ENCODE assay signal across 18 cellular contexts in genomic region chr10:124324451-124324850, GRCh38.
DNase-seq lines count a peak whose midpoint lies in the region; ATAC-seq and TF ChIP-seq lines count a peak whose summit lies in the region.
"Had no signal": no experiment of that assay in that cellular context is flagged by ENCODE, and none has a peak within 500 bp of the region (broad histone marks: within the 10 kb centered on the region; RNA-seq: fewer than 3 reads in every experiment).

No MANE protein-coding gene starts in this region.

- TF ChIP-seq CTCF in CD14-positive monocyte (IDR thresholded peaks at IDR 0.05) (no peak), endodermal cell (conservative IDR thresholded peaks at IDR 0.05) (no peak), spleen (IDR thresholded peaks at IDR 0.05 in 8 of 11, conservative IDR thresholded peaks at IDR 0.05 in 3 of 11) (no peak), BE2C (IDR thresholded peaks at IDR 0.05; ENCODE audit: low read depth, low read length) (no peak)

- peak overlapping the region in 1 of 7 donors; percentile 20 for H3K27ac Mint-ChIP-seq in CD14-positive monocyte
- no peak overlapping the region for H3K27ac Mint-ChIP-seq in endodermal cell
- H3K27ac Mint-ChIP-seq: B cell; CD8-positive, alpha-beta T cell had no signal

- WGBS in endodermal cell (ENCODE audit: insufficient coverage in 1 of 2, insufficient read length in 1 of 2), 2 experiments, result 80 to 83% methylated on average over 4 to 6 of the region's 6 CpGs
- 70 to 83% (median 82%) methylated on average over 6 of the region's 6 CpGs for WGBS in spleen, 5 donors

- H3K36me3 Mint-ChIP-seq in CD14-positive monocyte (peaks cover 0 to 6% of the 10 kb centered on the region in 2 donors), endodermal cell (ENCODE audit: low read depth) (no peaks in the 10 kb centered on the region)
- H3K36me3 Mint-ChIP-seq: CD8-positive, alpha-beta T cell had no signal

- no peak overlapping the region for H3K4me3 Mint-ChIP-seq in CD14-positive monocyte
- no peak overlapping the region for H3K4me3 Mint-ChIP-seq in endodermal cell
- H3K4me3 Mint-ChIP-seq: B cell; CD8-positive, alpha-beta T cell; H9 had no signal

- no peaks in the 10 kb centered on the region for H3K4me1 ChIP-seq in endodermal cell (ENCODE audit: control insufficient read depth, insufficient read depth, low read length)
- H3K4me1 ChIP-seq in spleen, result no peaks in the 10 kb centered on the region
- no peaks in the 10 kb centered on the region for H3K4me1 ChIP-seq in BE2C

- intact Hi-C loops in CD14-positive monocyte (cut with micrococcal nuclease) (no loop called here), spleen (cut with DNase I; ENCODE audit: low total_unique reads) (no loop called here)

- H3K4me3 ChIP-seq in endodermal cell (ENCODE audit: low read length) (no peak overlapping the region), spleen (no peak overlapping the region), BE2C (ENCODE audit: low read depth, low read length) (no peak overlapping the region)
- H3K4me3 ChIP-seq: GM12878 had no signal

- peak; percentile 12 for DNase-seq in CD14-positive monocyte (ENCODE audit: low spot score)
- peak; percentile 31 for DNase-seq in endodermal cell
- peak; percentile 68 for DNase-seq in mesenteric fat pad (ENCODE audit: low spot score)
- peak; percentile 69 for DNase-seq in spleen
- DNase-seq in BE2C, result no peak
- no peak for DNase-seq in COLO668 (lab: John Stamatoyannopoulos, UW; ENCODE audit: unreplicated experiment)
- DNase-seq: COR-L47, DMS 273 treated with DMSO at 0.1 percent for 48 hours, DMS53, DND-41, EL, GOT3, H9 had no signal

- H3K27me3 Mint-ChIP-seq in CD14-positive monocyte (ENCODE audit: low read depth in 3 of 3), result peaks cover 4 to 7% (median 7%) of the 10 kb centered on the region in 3 donors
- H3K27me3 Mint-ChIP-seq in endodermal cell (ENCODE audit: insufficient read depth), result peaks cover 7% of the 10 kb centered on the region

- H3K36me3 ChIP-seq in endodermal cell (ENCODE audit: control insufficient read depth, insufficient read depth, low read length) (no peaks in the 10 kb centered on the region), spleen (no peaks in the 10 kb centered on the region), BE2C (no peaks in the 10 kb centered on the region)

- peaks cover 35% of the 10 kb centered on the region for H3K4me1 Mint-ChIP-seq in CD14-positive monocyte
- no peaks in the 10 kb centered on the region for H3K4me1 Mint-ChIP-seq in endodermal cell
- H3K4me1 Mint-ChIP-seq: B cell had no signal

- H3K9me3 Mint-ChIP-seq in CD14-positive monocyte (peaks cover 0 to 2% (median 1%) of the 10 kb centered on the region in 7 donors), endodermal cell (no peaks in the 10 kb centered on the region)
- H3K9me3 Mint-ChIP-seq: CD8-positive, alpha-beta T cell had no signal

- H3K27ac ChIP-seq in endodermal cell (ENCODE audit: low read depth, low read length) (no peak overlapping the region), spleen (no peak overlapping the region)
- H3K27ac ChIP-seq: C4-2B had no signal

- H3K9me3 ChIP-seq in endodermal cell (ENCODE audit: control insufficient read depth, low read length) (no peaks in the 10 kb centered on the region), spleen (no peaks in the 10 kb centered on the region), BE2C (no peaks in the 10 kb centered on the region)

- TF ChIP-seq POLR2A in spleen (IDR thresholded peaks at IDR 0.05), result no peak

- H3K27me3 ChIP-seq in endodermal cell (ENCODE audit: control insufficient read depth, insufficient read depth, low read length, poor library complexity, severe bottlenecking), result no peaks in the 10 kb centered on the region
- peaks cover 0 to 7% (median 0%) of the 10 kb centered on the region in 7 donors for H3K27me3 ChIP-seq in spleen (replicated peaks in 1 of 7)
- no peaks in the 10 kb centered on the region for H3K27me3 ChIP-seq in BE2C

- no peak for ATAC-seq in HG02759 (IDR thresholded peaks at IDR 0.05; ENCODE audit: unreplicated experiment)
- ATAC-seq: CD8-positive, alpha-beta T cell; GM12878 had no signal

- H3K9ac ChIP-seq in endodermal cell (ENCODE audit: extremely low read depth, low read length, poor library complexity, severe bottlenecking), result no peak overlapping the region

Comparison
In these comparisons a context has a peak if more than half of its experiments do, and no peak if none do; other contexts are left out.
1. DNase-seq: peak in CD14-positive monocyte (single experiment), endodermal cell (single experiment), mesenteric fat pad (single experiment) and spleen (single experiment); none in BE2C (single experiment) and COLO668 (single experiment).